In genomic region chr19:4197625-4198466, GRCh38 we compare ENCODE assay signal across 12 cellular contexts. TPM values are rescaled to one million over a fixed set of nuclear protein-coding genes. Genes with fewer than 3 reads are reported as not detected.
DNase-seq lines count a peak whose midpoint lies in the region; ATAC-seq and TF ChIP-seq lines count a peak whose summit lies in the region.
"Had no signal": no experiment of that assay in that cellular context is flagged by ENCODE, and none has a peak within 500 bp of the region (broad histone marks: within the 10 kb centered on the region; RNA-seq: fewer than 3 reads in every experiment).

No MANE protein-coding gene starts in this region.

- H3K4me3 ChIP-seq in HUES64 (ENCODE audit: low read length) (peak overlapping the region; percentile 51), dorsolateral prefrontal cortex (peak overlapping the region in 57 of 59 donors; percentile 15 to 68 (median 49)), colonic mucosa (no peak overlapping the region)

- no peaks in the 10 kb centered on the region for H3K36me3 ChIP-seq in HUES64 (ENCODE audit: insufficient read depth, low read length)
- no peaks in the 10 kb centered on the region for H3K36me3 ChIP-seq in colonic mucosa

- H3K9me3 ChIP-seq in HUES64 (ENCODE audit: insufficient read depth, low read depth, low read length) (no peaks in the 10 kb centered on the region), colonic mucosa (no peaks in the 10 kb centered on the region)

- H3K36me3 Mint-ChIP-seq in activated CD4-positive, alpha-beta T cell treated with anti-CD3 and anti-CD28 coated beads for 36 hours (ENCODE audit: low read depth): no peaks in the 10 kb centered on the region
- peaks cover 5% of the 10 kb centered on the region for H3K36me3 Mint-ChIP-seq in osteocyte (ENCODE audit: unreplicated experiment)

- peaks cover 43% of the 10 kb centered on the region for H3K27me3 Mint-ChIP-seq in activated CD4-positive, alpha-beta T cell treated with anti-CD3 and anti-CD28 coated beads for 36 hours
- peaks cover 71% of the 10 kb centered on the region for H3K27me3 Mint-ChIP-seq in osteocyte (ENCODE audit: unreplicated experiment)

- H3K27ac Mint-ChIP-seq in activated CD4-positive, alpha-beta T cell treated with anti-CD3 and anti-CD28 coated beads for 36 hours: no peak overlapping the region
- H3K27ac Mint-ChIP-seq in osteocyte (ENCODE audit: unreplicated experiment): no peak overlapping the region

- peaks cover 20% of the 10 kb centered on the region for H3K27me3 ChIP-seq in HUES64 (ENCODE audit: insufficient read depth, low read length)
- peaks cover 0 to 32% (median 11%) of the 10 kb centered on the region in 45 donors for H3K27me3 ChIP-seq in dorsolateral prefrontal cortex
- H3K27me3 ChIP-seq in colonic mucosa: peaks cover 21% of the 10 kb centered on the region

- POLR2A ChIA-PET in activated CD4-positive, alpha-beta T cell treated with anti-CD3 and anti-CD28 coated beads for 36 hours (lab: Charles Lee): no interaction called here

- H3K4me1 ChIP-seq in HUES64 (ENCODE audit: insufficient read depth, low read length) (no peaks in the 10 kb centered on the region), colonic mucosa (no peaks in the 10 kb centered on the region)

- 18% methylated on average over 62 of the region's 70 CpGs for WGBS in HUES64

- no peak overlapping the region for H3K4me3 Mint-ChIP-seq in activated CD4-positive, alpha-beta T cell treated with anti-CD3 and anti-CD28 coated beads for 36 hours
- peak overlapping the region; percentile 47 for H3K4me3 Mint-ChIP-seq in osteocyte (ENCODE audit: unreplicated experiment)

- peaks cover 9% of the 10 kb centered on the region for H3K9me3 Mint-ChIP-seq in activated CD4-positive, alpha-beta T cell treated with anti-CD3 and anti-CD28 coated beads for 36 hours (ENCODE audit: low read depth)
- no peaks in the 10 kb centered on the region for H3K9me3 Mint-ChIP-seq in osteocyte (ENCODE audit: unreplicated experiment)

- peak; percentile 52 for DNase-seq in activated CD4-positive, alpha-beta T cell treated with anti-CD3 and anti-CD28 coated beads for 36 hours
- no peak for DNase-seq in activated CD4-positive, alpha-beta T cell treated with anti-CD3 and anti-CD28 coated beads for 4 hours
- no peak for DNase-seq in dorsolateral prefrontal cortex
- no peak for DNase-seq in osteocyte (ENCODE audit: extremely low spot score, unreplicated experiment)
- no peak for DNase-seq in colonic mucosa
- DNase-seq: effector memory CD4-positive, alpha-beta T cell; kidney; posterior cingulate gyrus had no signal

- H3K9ac ChIP-seq in HUES64 (ENCODE audit: low read depth, low read length) (no peak overlapping the region), colonic mucosa (ENCODE audit: low read depth in 2 of 2, low read length in 2 of 2) (no peak overlapping the region)

- intact Hi-C loops in activated CD4-positive, alpha-beta T cell treated with anti-CD3 and anti-CD28 coated beads for 36 hours (cut with DNase I, micrococcal nuclease): no loop called here
- intact Hi-C loops in dorsolateral prefrontal cortex (cut with DNase I): no loop called here
- intact Hi-C loops in colonic mucosa (cut with DNase I): no loop called here

- no peak overlapping the region for H3K27ac ChIP-seq in HUES64 (ENCODE audit: low read depth, low read length)
- peak overlapping the region in 39 of 59 donors; percentile 7 to 84 (median 63) for H3K27ac ChIP-seq in dorsolateral prefrontal cortex
- H3K27ac ChIP-seq in colonic mucosa: no peak overlapping the region
- H3K27ac ChIP-seq: C4-2B had no signal

- peak; percentile 71 for ATAC-seq in activated CD4-positive, alpha-beta T cell treated with anti-CD3 and anti-CD28 coated beads for 36 hours
- ATAC-seq in HG02852 (IDR thresholded peaks at IDR 0.05; ENCODE audit: unreplicated experiment) (no peak), HG03565 (IDR thresholded peaks at IDR 0.05; ENCODE audit: unreplicated experiment) (no peak)

- no peak for TF ChIP-seq CTCF in dorsolateral prefrontal cortex (IDR thresholded peaks at IDR 0.05 in 54 of 56, conservative IDR thresholded peaks at IDR 0.05 in 2 of 56; ENCODE audit: low read depth in 1 of 56, partially characterized antibody in 56 of 56)
- no peak for TF ChIP-seq CTCF in osteocyte (IDR thresholded peaks at IDR 0.05)
- no peak for TF ChIP-seq CTCF in colonic mucosa (IDR thresholded peaks at IDR 0.05)

- CTCF ChIA-PET in activated CD4-positive, alpha-beta T cell treated with anti-CD3 and anti-CD28 coated beads for 36 hours (lab: Charles Lee): no interaction called here

- H3K4me1 Mint-ChIP-seq in activated CD4-positive, alpha-beta T cell treated with anti-CD3 and anti-CD28 coated beads for 36 hours: peaks cover 8% of the 10 kb centered on the region
- peaks cover 12% of the 10 kb centered on the region for H3K4me1 Mint-ChIP-seq in osteocyte (ENCODE audit: unreplicated experiment)

RNA-seq across cellular contexts. Expression of gene ANKRD24, which starts 15.4 kb away (rescaled TPM):
- total RNA-seq in activated CD4-positive, alpha-beta T cell treated with anti-CD3 and anti-CD28 coated beads for 36 hours: 1 to 10 TPM; 1.1 to 1.3 TPM
- polyA plus RNA-seq in HUES64 (2013, experiment 1 of 2): 3.7 TPM
- polyA plus RNA-seq in HUES64 (2013, experiment 2 of 2): 4.2 TPM
- total RNA-seq in dorsolateral prefrontal cortex (10 to 100 TPM; 15.8 to 64.8 (median 32.6) TPM), osteocyte (0.73 and 0.89 TPM in 2 replicates), colonic mucosa (1 to 10 TPM in 1 of 2 donors, under 1 TPM in 1; 0.35 to 1.8 TPM)

RNA-seq across cellular contexts. Expression of gene SIRT6, which starts 15.5 kb away (rescaled TPM):
- total RNA-seq in activated CD4-positive, alpha-beta T cell treated with anti-CD3 and anti-CD28 coated beads for 36 hours: 10 to 100 TPM; 26.2 to 29.4 TPM
- 16.8 TPM for polyA plus RNA-seq in HUES64 (2013, experiment 1 of 2)
- polyA plus RNA-seq in HUES64 (2013, experiment 2 of 2): 17.0 TPM
- total RNA-seq in dorsolateral prefrontal cortex: 10 to 100 TPM; 13.5 to 37.9 (median 21.8) TPM
- total RNA-seq in osteocyte: 23.9 and 26.0 TPM in 2 replicates
- 100 to 1,000 TPM in 1 of 2 donors, 10 to 100 TPM in 1; 83.9 to 120 TPM for total RNA-seq in colonic mucosa

RNA-seq across cellular contexts. Expression of gene EBI3, which starts 31.5 kb away (rescaled TPM):
- 10 to 100 TPM; 14.5 to 16.8 TPM for total RNA-seq in activated CD4-positive, alpha-beta T cell treated with anti-CD3 and anti-CD28 coated beads for 36 hours
- 0.80 TPM for polyA plus RNA-seq in HUES64 (2013, experiment 1 of 2)
- polyA plus RNA-seq in HUES64 (2013, experiment 2 of 2): 1.5 TPM
- 10 to 100 TPM in 2 of 120 experiments, 1 to 10 TPM in 111, under 1 TPM in 5, not detected in 2; 0.41 to 14.3 (median 3.1) TPM for total RNA-seq in dorsolateral prefrontal cortex
- total RNA-seq in osteocyte: 1.0 and 1.6 TPM in 2 replicates
- total RNA-seq in colonic mucosa: 1 to 10 TPM in 1 of 2 donors, under 1 TPM in 1; 0.56 to 1.6 TPM

RNA-seq across cellular contexts. Expression of gene CREB3L3, which starts 44.4 kb away (rescaled TPM):
- not detected for total RNA-seq in activated CD4-positive, alpha-beta T cell treated with anti-CD3 and anti-CD28 coated beads for 36 hours
- polyA plus RNA-seq in HUES64 (2013, experiment 1 of 2): 0.05 TPM
- polyA plus RNA-seq in HUES64 (2013, experiment 2 of 2): 0.19 TPM
- 1 to 10 TPM in 53 of 120 experiments, under 1 TPM in 63, not detected in 4; 0.21 to 3.2 (median 0.93) TPM for total RNA-seq in dorsolateral prefrontal cortex
- not detected in 2 replicates for total RNA-seq in osteocyte
- 1 to 10 TPM; 1.1 to 9.9 TPM for total RNA-seq in colonic mucosa
- total RNA-seq: kidney had no signal

RNA-seq across cellular contexts. Expression of gene YJU2, which starts 49.0 kb away (rescaled TPM):
- total RNA-seq in activated CD4-positive, alpha-beta T cell treated with anti-CD3 and anti-CD28 coated beads for 36 hours: 10 to 100 TPM; 29.8 to 34.8 TPM
- 26.0 TPM for polyA plus RNA-seq in HUES64 (2013, experiment 1 of 2)
- 26.5 TPM for polyA plus RNA-seq in HUES64 (2013, experiment 2 of 2)
- total RNA-seq in dorsolateral prefrontal cortex: 10 to 100 TPM; 13.4 to 26.3 (median 19.0) TPM
- total RNA-seq in osteocyte: 21.0 and 21.7 TPM in 2 replicates
- 10 to 100 TPM; 15.8 to 25.8 TPM for total RNA-seq in colonic mucosa

Comparison
In these comparisons a context has a peak if more than half of its experiments do, and no peak if none do; other contexts are left out.
1. H3K27ac ChIP-seq: peak in dorsolateral prefrontal cortex (39 of 59); none in HUES64 (single experiment) and colonic mucosa (single experiment).